In the genomic region with DNA sequence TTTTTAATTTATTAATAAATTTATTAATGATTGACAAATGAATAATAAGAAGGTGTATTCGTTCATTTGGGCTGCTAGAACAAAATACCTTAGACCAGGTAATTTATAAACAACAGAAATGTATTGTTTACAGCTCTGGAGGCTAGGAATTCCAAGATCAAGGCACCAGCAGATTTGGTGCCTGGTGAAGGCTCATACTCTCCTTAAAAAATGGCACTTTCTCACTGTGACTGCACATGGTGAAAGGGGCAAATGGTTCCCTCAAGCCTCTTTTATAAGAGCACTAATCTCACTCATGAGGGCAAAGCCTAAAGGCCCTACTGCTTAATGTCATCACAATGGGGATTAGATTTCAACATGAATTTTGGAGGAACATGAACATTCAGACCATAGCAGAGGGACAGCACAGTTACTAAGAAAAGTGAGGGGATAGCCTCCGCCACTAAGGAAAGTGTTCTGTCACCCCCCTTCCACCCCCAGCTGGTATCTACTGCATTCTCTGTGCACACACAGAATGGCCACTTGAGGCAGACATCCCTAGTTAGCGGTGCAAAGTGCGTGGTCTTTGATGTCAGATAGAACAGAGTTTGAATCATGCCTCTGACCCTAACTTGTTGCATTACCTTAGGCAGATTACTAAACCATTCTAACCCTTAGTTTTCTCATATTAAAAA, we compare ENCODE assay signal across 1 cellular context.
TF ChIP-seq lines count a peak whose summit lies in the region.

No MANE protein-coding gene starts in this region.

TF ChIP-seq in HepG2, 621 proteins besides CTCF, POLR2A, EP300 and RAD21 (continued from another document):
- TF ChIP-seq, protein P1, sequence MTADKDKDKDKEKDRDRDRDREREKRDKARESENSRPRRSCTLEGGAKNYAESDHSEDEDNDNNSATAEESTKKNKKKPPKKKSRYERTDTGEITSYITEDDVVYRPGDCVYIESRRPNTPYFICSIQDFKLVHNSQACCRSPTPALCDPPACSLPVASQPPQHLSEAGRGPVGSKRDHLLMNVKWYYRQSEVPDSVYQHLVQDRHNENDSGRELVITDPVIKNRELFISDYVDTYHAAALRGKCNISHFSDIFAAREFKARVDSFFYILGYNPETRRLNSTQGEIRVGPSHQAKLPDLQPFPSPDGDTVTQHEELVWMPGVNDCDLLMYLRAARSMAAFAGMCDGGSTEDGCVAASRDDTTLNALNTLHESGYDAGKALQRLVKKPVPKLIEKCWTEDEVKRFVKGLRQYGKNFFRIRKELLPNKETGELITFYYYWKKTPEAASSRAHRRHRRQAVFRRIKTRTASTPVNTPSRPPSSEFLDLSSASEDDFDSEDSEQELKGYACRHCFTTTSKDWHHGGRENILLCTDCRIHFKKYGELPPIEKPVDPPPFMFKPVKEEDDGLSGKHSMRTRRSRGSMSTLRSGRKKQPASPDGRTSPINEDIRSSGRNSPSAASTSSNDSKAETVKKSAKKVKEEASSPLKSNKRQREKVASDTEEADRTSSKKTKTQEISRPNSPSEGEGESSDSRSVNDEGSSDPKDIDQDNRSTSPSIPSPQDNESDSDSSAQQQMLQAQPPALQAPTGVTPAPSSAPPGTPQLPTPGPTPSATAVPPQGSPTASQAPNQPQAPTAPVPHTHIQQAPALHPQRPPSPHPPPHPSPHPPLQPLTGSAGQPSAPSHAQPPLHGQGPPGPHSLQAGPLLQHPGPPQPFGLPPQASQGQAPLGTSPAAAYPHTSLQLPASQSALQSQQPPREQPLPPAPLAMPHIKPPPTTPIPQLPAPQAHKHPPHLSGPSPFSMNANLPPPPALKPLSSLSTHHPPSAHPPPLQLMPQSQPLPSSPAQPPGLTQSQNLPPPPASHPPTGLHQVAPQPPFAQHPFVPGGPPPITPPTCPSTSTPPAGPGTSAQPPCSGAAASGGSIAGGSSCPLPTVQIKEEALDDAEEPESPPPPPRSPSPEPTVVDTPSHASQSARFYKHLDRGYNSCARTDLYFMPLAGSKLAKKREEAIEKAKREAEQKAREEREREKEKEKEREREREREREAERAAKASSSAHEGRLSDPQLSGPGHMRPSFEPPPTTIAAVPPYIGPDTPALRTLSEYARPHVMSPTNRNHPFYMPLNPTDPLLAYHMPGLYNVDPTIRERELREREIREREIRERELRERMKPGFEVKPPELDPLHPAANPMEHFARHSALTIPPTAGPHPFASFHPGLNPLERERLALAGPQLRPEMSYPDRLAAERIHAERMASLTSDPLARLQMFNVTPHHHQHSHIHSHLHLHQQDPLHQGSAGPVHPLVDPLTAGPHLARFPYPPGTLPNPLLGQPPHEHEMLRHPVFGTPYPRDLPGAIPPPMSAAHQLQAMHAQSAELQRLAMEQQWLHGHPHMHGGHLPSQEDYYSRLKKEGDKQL (CRISPR knock-in tag; IDR thresholded peaks at IDR 0.05; ENCODE audit: low read depth), result no peak
- TF ChIP-seq ZFY (CRISPR knock-in tag; IDR thresholded peaks at IDR 0.05), result no peak
- TF ChIP-seq, protein P2, sequence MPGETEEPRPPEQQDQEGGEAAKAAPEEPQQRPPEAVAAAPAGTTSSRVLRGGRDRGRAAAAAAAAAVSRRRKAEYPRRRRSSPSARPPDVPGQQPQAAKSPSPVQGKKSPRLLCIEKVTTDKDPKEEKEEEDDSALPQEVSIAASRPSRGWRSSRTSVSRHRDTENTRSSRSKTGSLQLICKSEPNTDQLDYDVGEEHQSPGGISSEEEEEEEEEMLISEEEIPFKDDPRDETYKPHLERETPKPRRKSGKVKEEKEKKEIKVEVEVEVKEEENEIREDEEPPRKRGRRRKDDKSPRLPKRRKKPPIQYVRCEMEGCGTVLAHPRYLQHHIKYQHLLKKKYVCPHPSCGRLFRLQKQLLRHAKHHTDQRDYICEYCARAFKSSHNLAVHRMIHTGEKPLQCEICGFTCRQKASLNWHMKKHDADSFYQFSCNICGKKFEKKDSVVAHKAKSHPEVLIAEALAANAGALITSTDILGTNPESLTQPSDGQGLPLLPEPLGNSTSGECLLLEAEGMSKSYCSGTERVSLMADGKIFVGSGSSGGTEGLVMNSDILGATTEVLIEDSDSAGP (CRISPR knock-in tag; IDR thresholded peaks at IDR 0.05; ENCODE audit: borderline replicate concordance), result no peak
- no peak for TF ChIP-seq ZNF253 (CRISPR knock-in tag; IDR thresholded peaks at IDR 0.05; ENCODE audit: borderline replicate concordance)
- TF ChIP-seq GABPA (IDR thresholded peaks at IDR 0.05; ENCODE audit: low read depth, low read length), result no peak
- TF ChIP-seq GABPA (CRISPR knock-in tag; IDR thresholded peaks at IDR 0.05; ENCODE audit: low read depth), result no peak
- peak; percentile 50 for TF ChIP-seq XRCC5 (optimal IDR thresholded peaks at IDR 0.05; ENCODE audit: low read length)
- TF ChIP-seq ZNF850 (CRISPR knock-in tag; conservative IDR thresholded peaks at IDR 0.05), result no peak
- no peak for TF ChIP-seq FOXP1 (IDR thresholded peaks at IDR 0.05)
- no peak for TF ChIP-seq FOXP1 (CRISPR knock-in tag; IDR thresholded peaks at IDR 0.05)
- TF ChIP-seq, protein P3, sequence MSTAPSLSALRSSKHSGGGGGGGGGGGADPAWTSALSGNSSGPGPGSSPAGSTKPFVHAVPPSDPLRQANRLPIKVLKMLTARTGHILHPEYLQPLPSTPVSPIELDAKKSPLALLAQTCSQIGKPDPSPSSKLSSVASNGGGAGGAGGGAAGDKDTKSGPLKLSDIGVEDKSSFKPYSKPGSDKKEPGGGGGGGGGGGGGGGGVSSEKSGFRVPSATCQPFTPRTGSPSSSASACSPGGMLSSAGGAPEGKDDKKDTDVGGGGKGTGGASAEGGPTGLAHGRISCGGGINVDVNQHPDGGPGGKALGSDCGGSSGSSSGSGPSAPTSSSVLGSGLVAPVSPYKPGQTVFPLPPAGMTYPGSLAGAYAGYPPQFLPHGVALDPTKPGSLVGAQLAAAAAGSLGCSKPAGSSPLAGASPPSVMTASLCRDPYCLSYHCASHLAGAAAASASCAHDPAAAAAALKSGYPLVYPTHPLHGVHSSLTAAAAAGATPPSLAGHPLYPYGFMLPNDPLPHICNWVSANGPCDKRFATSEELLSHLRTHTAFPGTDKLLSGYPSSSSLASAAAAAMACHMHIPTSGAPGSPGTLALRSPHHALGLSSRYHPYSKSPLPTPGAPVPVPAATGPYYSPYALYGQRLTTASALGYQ (CRISPR knock-in tag; IDR thresholded peaks at IDR 0.05), result no peak
- TF ChIP-seq CREM (IDR thresholded peaks at IDR 0.05), result no peak
- TF ChIP-seq CREM (CRISPR knock-in tag; IDR thresholded peaks at IDR 0.05), result no peak
- no peak for TF ChIP-seq CHD2 (IDR thresholded peaks at IDR 0.05; ENCODE audit: low read depth, low read length)
